Comparison of ENCODE assay signal across 18 cellular contexts in the genomic region with DNA sequence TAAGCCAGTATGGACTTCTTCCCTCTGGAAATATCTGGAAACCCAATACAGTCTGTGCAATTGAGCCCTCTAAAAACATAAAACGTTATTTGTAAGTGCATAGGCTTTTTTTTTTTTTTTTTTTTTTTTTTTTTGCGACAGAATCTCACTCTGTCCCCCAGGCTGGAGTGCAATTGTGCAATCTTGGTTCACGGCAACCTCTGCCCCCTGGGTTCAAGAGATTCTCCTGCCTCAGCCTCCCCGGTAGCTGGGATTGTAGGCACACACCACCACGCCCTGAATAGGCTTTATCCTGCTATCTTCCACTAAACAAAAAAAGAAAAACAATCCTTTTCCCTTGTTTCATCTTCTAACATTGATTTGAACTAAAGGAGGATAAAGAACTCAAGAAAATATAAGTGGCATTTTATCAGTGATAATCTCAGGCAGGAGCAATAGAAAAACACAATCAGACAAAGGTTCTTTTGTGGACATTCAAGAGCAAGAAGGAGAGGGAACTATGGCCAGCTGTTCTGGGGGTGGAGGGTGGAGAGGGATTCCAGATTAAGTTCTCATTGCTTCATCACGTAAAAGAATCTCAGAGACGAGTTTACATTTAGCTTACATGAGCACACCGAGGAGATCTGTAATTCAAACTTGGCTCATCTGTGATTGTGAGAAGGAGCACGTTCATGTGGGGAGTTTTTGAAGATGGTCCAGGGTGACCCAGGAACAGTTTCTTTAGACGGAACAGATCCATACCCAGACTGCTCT.
A peak's percentile ranks its signal among the peaks of the same experiment; 100 is the strongest.
DNase-seq lines count a peak whose midpoint lies in the region; ATAC-seq and TF ChIP-seq lines count a peak whose summit lies in the region.
"Had no signal": no experiment of that assay in that cellular context is flagged by ENCODE, and none has a peak within 500 bp of the region (broad histone marks: within the 10 kb centered on the region; RNA-seq: fewer than 3 reads in every experiment).

No MANE protein-coding gene starts in this region.

- H3K27me3 Mint-ChIP-seq in neural crest cell (ENCODE audit: low read depth), result no peaks in the 10 kb centered on the region
- peaks cover 17% of the 10 kb centered on the region for H3K27me3 Mint-ChIP-seq in activated CD8-positive, alpha-beta T cell treated with anti-CD3 and anti-CD28 coated beads for 36 hours

- H3K27ac Mint-ChIP-seq in neural crest cell (ENCODE audit: unreplicated experiment), result peak overlapping the region; percentile 60
- H3K27ac Mint-ChIP-seq in activated CD8-positive, alpha-beta T cell treated with anti-CD3 and anti-CD28 coated beads for 36 hours, result no peak overlapping the region
- H3K27ac Mint-ChIP-seq: CD4-positive, CD25-positive, alpha-beta regulatory T cell had no signal

- H3K4me1 ChIP-seq in right atrium auricular region, result peaks cover 0 to 10% of the 10 kb centered on the region in 2 donors

- CTCF ChIA-PET in activated CD8-positive, alpha-beta T cell treated with anti-CD3 and anti-CD28 coated beads for 36 hours (lab: Charles Lee), result interaction anchor here (1.6 kb wide), 1 partner anchor 83 kb away, joined by 5 read pairs; no protein-coding TSS in a partner anchor

- peaks cover 43% of the 10 kb centered on the region for H3K36me3 ChIP-seq in right atrium auricular region
- H3K36me3 ChIP-seq: neutrophil had no signal

- H3K4me3 ChIP-seq in right atrium auricular region, result no peak overlapping the region
- H3K4me3 ChIP-seq: esophagus muscularis mucosa, GM12878, lower lobe of right lung had no signal

- H3K4me3 Mint-ChIP-seq in neural crest cell, result no peak overlapping the region
- H3K4me3 Mint-ChIP-seq in activated CD8-positive, alpha-beta T cell treated with anti-CD3 and anti-CD28 coated beads for 36 hours, result no peak overlapping the region
- H3K4me3 Mint-ChIP-seq: CD4-positive, CD25-positive, alpha-beta regulatory T cell; stimulated activated naive CD8-positive, alpha-beta T cell treated with anti-CD3 and anti-CD28 coated beads, Interleukin-15, amount 100 ng/mL, for 72 hours had no signal

- peak; percentile 33 for ATAC-seq in Right ventricle myocardium superior (ENCODE audit: poor library complexity)
- no peak for ATAC-seq in GM19395 (IDR thresholded peaks at IDR 0.05; ENCODE audit: unreplicated experiment)
- ATAC-seq in HG02884 (IDR thresholded peaks at IDR 0.05; ENCODE audit: unreplicated experiment), result no peak
- no peak for ATAC-seq in activated CD8-positive, alpha-beta T cell treated with anti-CD3 and anti-CD28 coated beads for 36 hours
- ATAC-seq: GM12878; lower lobe of right lung; stimulated activated naive CD8-positive, alpha-beta T cell treated with anti-CD3 and anti-CD28 coated beads, Interleukin-15, amount 100 ng/mL, for 72 hours had no signal

- H3K4me1 Mint-ChIP-seq in neural crest cell, result peaks cover 27% of the 10 kb centered on the region
- no peaks in the 10 kb centered on the region for H3K4me1 Mint-ChIP-seq in activated CD8-positive, alpha-beta T cell treated with anti-CD3 and anti-CD28 coated beads for 36 hours (ENCODE audit: low read depth)
- H3K4me1 Mint-ChIP-seq: CD4-positive, CD25-positive, alpha-beta regulatory T cell; stimulated activated naive CD8-positive, alpha-beta T cell treated with anti-CD3 and anti-CD28 coated beads, Interleukin-15, amount 100 ng/mL, for 72 hours had no signal

- POLR2A ChIA-PET in activated CD8-positive, alpha-beta T cell treated with anti-CD3 and anti-CD28 coated beads for 36 hours (lab: Charles Lee), result no interaction called here

- H3K27ac ChIP-seq in right atrium auricular region, result peak overlapping the region in 1 of 2 donors; percentile 1
- H3K27ac ChIP-seq: lower lobe of right lung, neutrophil, VCaP had no signal

- H3K27me3 ChIP-seq in right atrium auricular region, result no peaks in the 10 kb centered on the region
- H3K27me3 ChIP-seq: dorsolateral prefrontal cortex, esophagus muscularis mucosa had no signal

- H3K9me3 Mint-ChIP-seq in neural crest cell, result no peaks in the 10 kb centered on the region
- no peaks in the 10 kb centered on the region for H3K9me3 Mint-ChIP-seq in activated CD8-positive, alpha-beta T cell treated with anti-CD3 and anti-CD28 coated beads for 36 hours
- H3K9me3 Mint-ChIP-seq: CD4-positive, CD25-positive, alpha-beta regulatory T cell; stimulated activated naive CD8-positive, alpha-beta T cell treated with anti-CD3 and anti-CD28 coated beads, Interleukin-15, amount 100 ng/mL, for 72 hours had no signal

- intact Hi-C loops in Right ventricle myocardium superior (cut with DNase I), result no loop called here
- intact Hi-C loops in activated CD8-positive, alpha-beta T cell treated with anti-CD3 and anti-CD28 coated beads for 36 hours (cut with micrococcal nuclease), result no loop called here

- DNase-seq in Right ventricle myocardium superior (no peak), right atrium auricular region (ENCODE audit: low spot score) (no peak), fibroblast of peridontal ligament (ENCODE audit: extremely low read depth) (peak; percentile 90), neural crest cell (ENCODE audit: low read depth, low spot score) (no peak), NCI-H510A treated with DMSO at 0.1 percent for 48 hours (lab: John Stamatoyannopoulos, UW) (no peak)
- DNase-seq in activated CD8-positive, alpha-beta T cell treated with anti-CD3 and anti-CD28 coated beads for 36 hours, result no peak
- DNase-seq: CD4-positive, CD25-positive, alpha-beta regulatory T cell; lower lobe of right lung; NCI-H187; NCI-H526 treated with DMSO at 0.1 percent for 48 hours; stimulated activated naive CD8-positive, alpha-beta T cell treated with anti-CD3 and anti-CD28 coated beads, Interleukin-15, amount 100 ng/mL, for 72 hours had no signal

- no peak for TF ChIP-seq CTCF in right atrium auricular region (IDR thresholded peaks at IDR 0.05)
- no peak for TF ChIP-seq CTCF in neural crest cell (conservative IDR thresholded peaks at IDR 0.05)
- no peak for TF ChIP-seq CTCF in activated CD8-positive, alpha-beta T cell treated with anti-CD3 and anti-CD28 coated beads for 36 hours (IDR thresholded peaks at IDR 0.05)

- H3K36me3 Mint-ChIP-seq in neural crest cell (ENCODE audit: low read depth), result peaks cover 5% of the 10 kb centered on the region
- no peaks in the 10 kb centered on the region for H3K36me3 Mint-ChIP-seq in activated CD8-positive, alpha-beta T cell treated with anti-CD3 and anti-CD28 coated beads for 36 hours (ENCODE audit: low read depth)
- H3K36me3 Mint-ChIP-seq: CD4-positive, CD25-positive, alpha-beta regulatory T cell had no signal

- no peaks in the 10 kb centered on the region for H3K9me3 ChIP-seq in right atrium auricular region
- H3K9me3 ChIP-seq: esophagus muscularis mucosa, lower lobe of right lung, neutrophil had no signal
